8 cellular contexts compared by ENCODE assay signal in genomic region chr6:24666616-24667377, GRCh38. TPM values are rescaled to one million over a fixed set of nuclear protein-coding genes. Genes with fewer than 3 reads are reported as not detected.
DNase-seq lines count a peak whose midpoint lies in the region; ATAC-seq and TF ChIP-seq lines count a peak whose summit lies in the region.

Gene ACOT13 (plus strand): TSS chr6:24667077. CDS start chr6:24667264, 187 bp downstream.
Gene TDP2 (minus strand): TSS chr6:24666899. CDS start chr6:24666862, 37 bp downstream.

- no peaks in the 10 kb centered on the region for H4K20me1 ChIP-seq in SU-DHL-6 (ENCODE audit: low read depth, low read length)

- H3K4me3 Mint-ChIP-seq in type B pancreatic cell, result peak within 1 kb of the TSS; percentile 97

- peaks cover 11% of the 10 kb centered on the region for H3K9me3 Mint-ChIP-seq in type B pancreatic cell

- H3K4me1 Mint-ChIP-seq in type B pancreatic cell (ENCODE audit: unreplicated experiment), result peaks cover 24% of the 10 kb centered on the region

- intact Hi-C loops in cardiac septum (cut with DNase I), result loop anchor here (2.0 kb wide), 1 partner anchor 54 kb away; no protein-coding TSS in a partner anchor

- H3K9ac ChIP-seq in SU-DHL-6 (ENCODE audit: low read length), result peak within 1 kb of the TSS; percentile 76

- peak within 1 kb of the TSS; percentile 62 for H3K27ac ChIP-seq in SU-DHL-6 (ENCODE audit: low read depth, low read length)

- H3K4me3 ChIP-seq in SU-DHL-6 (ENCODE audit: insufficient read depth, low read length, poor library complexity, severe bottlenecking), result peak within 1 kb of the TSS; percentile 80

- H3K36me3 ChIP-seq in SU-DHL-6 (ENCODE audit: low read length), result peaks cover 25% of the 10 kb centered on the region

- TF ChIP-seq CTCF in GM12872 (IDR thresholded peaks at IDR 0.05; ENCODE audit: insufficient read depth, low read depth, low read length) (peak; percentile 64), SU-DHL-6 (IDR thresholded peaks at IDR 0.05; ENCODE audit: insufficient read depth, low read length, poor library complexity, severe bottlenecking) (peak; percentile 47), type B pancreatic cell (conservative IDR thresholded peaks at IDR 0.05) (peak; percentile 76)

- H2AFZ ChIP-seq in SU-DHL-6 (ENCODE audit: low read depth, low read length, severe bottlenecking), result peak within 1 kb of the TSS; percentile 96

- peaks cover 13% of the 10 kb centered on the region; the same call in 1 of the 2 replicates for H3K9me3 ChIP-seq in SU-DHL-6 (ENCODE audit: insufficient read depth, low read length)

- peaks cover 45% of the 10 kb centered on the region for H3K79me2 ChIP-seq in SU-DHL-6 (ENCODE audit: insufficient read depth, low read length)

- H3K4me2 ChIP-seq in SU-DHL-6 (ENCODE audit: low read depth, low read length, poor library complexity, severe bottlenecking), result peak within 1 kb of the TSS; percentile 78

- H3K36me3 Mint-ChIP-seq in type B pancreatic cell, result peaks cover 33% of the 10 kb centered on the region

- H3K27ac Mint-ChIP-seq in type B pancreatic cell, result peak within 1 kb of the TSS; percentile 97

- peak; percentile 97 for DNase-seq in NCI-H128 (lab: John Stamatoyannopoulos, UW; ENCODE audit: unreplicated experiment)
- peak; percentile 92 for DNase-seq in activated naive CD8-positive, alpha-beta T cell treated with anti-CD3 and anti-CD28 coated beads, Interleukin-2, amount 50 U/mL, for 16 hours (ENCODE audit: low read depth, low spot score)
- DNase-seq in cardiac septum (ENCODE audit: low spot score), result peak; percentile 97
- DNase-seq in pons (ENCODE audit: low spot score), result peak; percentile 95
- DNase-seq in type B pancreatic cell (ENCODE audit: extremely low spot score, unreplicated experiment), result peak; percentile 96

- H3K27me3 ChIP-seq in SU-DHL-6 (ENCODE audit: low read length), result no peaks in the 10 kb centered on the region

- H3K27me3 Mint-ChIP-seq in type B pancreatic cell, result no peaks in the 10 kb centered on the region

- peak; percentile 94 for ATAC-seq in HG02678 (IDR thresholded peaks at IDR 0.05; ENCODE audit: unreplicated experiment)

- 0 out of 2 replicates have a peak, but pooled peaks cover 12% of the 10 kb centered on the region for H3F3A ChIP-seq in SU-DHL-6 (ENCODE audit: insufficient read depth)

- H3K9me2 ChIP-seq in SU-DHL-6 (replicated peaks; ENCODE audit: insufficient read depth, low read length), result no peaks in the 10 kb centered on the region

RNA-seq across cellular contexts. Expression of gene ACOT13, which starts in this region (rescaled TPM):
- 40.5 TPM for total RNA-seq in cardiac septum
- 22.0 and 24.7 TPM in 2 replicates for total RNA-seq in type B pancreatic cell (ENCODE audit: low replicate concordance)

RNA-seq across cellular contexts. Expression of gene TDP2, which starts in this region (rescaled TPM):
- total RNA-seq in cardiac septum, result 24.1 TPM
- 42.6 and 44.1 TPM in 2 replicates for total RNA-seq in type B pancreatic cell (ENCODE audit: low replicate concordance)

Comparison
In these comparisons a context has a peak if more than half of its experiments do, and no peak if none do; other contexts are left out.
1. Peak in every context shown above with its lines: DNase-seq, ATAC-seq, H3K4me3 ChIP-seq and H3K27ac ChIP-seq.